Comparison of ENCODE assay signal across 8 cellular contexts in the genomic region with DNA sequence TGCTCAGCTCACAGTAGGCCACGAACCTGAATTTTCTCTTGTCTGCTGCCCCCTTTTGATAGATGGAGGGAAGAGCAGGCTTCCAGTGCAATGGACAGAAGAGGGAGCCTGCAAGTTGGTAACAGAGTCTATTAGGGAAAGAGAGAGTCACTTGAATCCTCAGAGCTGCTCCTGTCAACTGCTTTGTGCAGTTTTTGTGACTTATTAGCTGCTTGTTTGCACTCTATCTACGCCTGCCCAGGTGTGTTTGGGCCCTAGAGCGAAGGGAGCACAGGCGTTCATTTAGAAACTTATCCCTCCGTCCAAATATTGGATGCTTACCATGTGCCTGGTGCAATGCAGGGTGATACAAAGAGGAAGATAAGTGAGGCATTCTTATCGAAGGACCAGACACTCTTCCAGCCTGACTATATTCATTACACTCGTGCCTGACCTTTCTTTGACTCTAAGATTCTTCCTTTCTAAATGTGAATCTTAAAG. TPM values are rescaled to one million over a fixed set of nuclear protein-coding genes. Genes with fewer than 3 reads are reported as not detected.
A peak's percentile ranks its signal among the peaks of the same experiment; 100 is the strongest.
DNase-seq lines count a peak whose midpoint lies in the region; ATAC-seq and TF ChIP-seq lines count a peak whose summit lies in the region.

No MANE protein-coding gene starts in this region.

- H3K4me3 Mint-ChIP-seq in neural progenitor cell = no peak overlapping the region

- H3K79me2 ChIP-seq in DND-41 (ENCODE audit: insufficient read depth, low read length) (no peaks in the 10 kb centered on the region), fibroblast of lung (ENCODE audit: control insufficient read depth, insufficient read depth, low read length) (no peaks in the 10 kb centered on the region), neural progenitor cell (ENCODE audit: low read depth) (no peaks in the 10 kb centered on the region)

- peak overlapping the region; percentile 38 for H3K27ac Mint-ChIP-seq in neural progenitor cell

- H2AFZ ChIP-seq in DND-41 (ENCODE audit: low read depth, low read length) (no peak overlapping the region), fibroblast of lung (ENCODE audit: low read length) (peak overlapping the region; percentile 70), neural progenitor cell (replicated peaks) (peak overlapping the region; percentile 86)

- peaks cover 13% of the 10 kb centered on the region for H3F3A ChIP-seq in neural progenitor cell (ENCODE audit: low read depth)

- peaks cover 5% of the 10 kb centered on the region for H3K27me3 Mint-ChIP-seq in neural progenitor cell (ENCODE audit: insufficient read depth, low read depth)

- H3K9me3 ChIP-seq in DND-41 (ENCODE audit: insufficient read depth, low read length, severe bottlenecking) = no peaks in the 10 kb centered on the region
- no peaks in the 10 kb centered on the region for H3K9me3 ChIP-seq in fibroblast of lung (ENCODE audit: control insufficient read depth, insufficient read depth, low read depth, low read length)
- no peaks in the 10 kb centered on the region for H3K9me3 ChIP-seq in neural progenitor cell (ENCODE audit: low read depth)
- no peaks in the 10 kb centered on the region for H3K9me3 ChIP-seq in tibial nerve

- H4K20me1 ChIP-seq in DND-41 (ENCODE audit: insufficient read depth, low read length) (no peaks in the 10 kb centered on the region), fibroblast of lung (ENCODE audit: control insufficient read depth, extremely low read depth, insufficient read depth, low read length) (no peaks in the 10 kb centered on the region), neural progenitor cell (ENCODE audit: low read depth) (no peaks in the 10 kb centered on the region)

- peaks cover 11% of the 10 kb centered on the region for H3K9me3 Mint-ChIP-seq in neural progenitor cell

- H3K4me3 ChIP-seq in DND-41 (ENCODE audit: low read depth in 1 of 2, low read length in 2 of 2) = no peak overlapping the region
- H3K4me3 ChIP-seq in Jurkat, Clone E6-1 (ENCODE audit: low read length) = no peak overlapping the region
- H3K4me3 ChIP-seq in fibroblast of lung (replicated peaks in 1 of 4; ENCODE audit: control extremely low read depth in 1 of 4, insufficient read depth in 1 of 4, low read depth in 3 of 4, low read length in 4 of 4) = no peak overlapping the region
- no peak overlapping the region for H3K4me3 ChIP-seq in neural progenitor cell
- H3K4me3 ChIP-seq in tibial nerve = no peak overlapping the region

- TF ChIP-seq EP300 in tibial nerve (IDR thresholded peaks at IDR 0.05) = no peak

- 19 to 23% methylated on average over 7 of the region's 7 CpGs for WGBS in tibial nerve, 2 donors

- TF ChIP-seq POLR2A in tibial nerve (IDR thresholded peaks at IDR 0.05) = no peak

- H3K4me2 ChIP-seq in DND-41 (ENCODE audit: insufficient read depth, low read length) (no peak overlapping the region), fibroblast of lung (ENCODE audit: extremely low read depth, insufficient read depth, low read length) (peak overlapping the region; percentile 38), neural progenitor cell (no peak overlapping the region)

- peak; percentile 70 for DNase-seq in DND-41
- peak; percentile 74 for DNase-seq in Jurkat, Clone E6-1 (ENCODE audit: low read depth, low spot score)
- peak; percentile 86 for DNase-seq in OCI-M1 (lab: John Stamatoyannopoulos, UW)
- DNase-seq in activated T-cell treated with anti-CD3 and anti-CD28 coated beads, Interleukin-2, amount 50 U/mL, for 1 hour = peak; percentile 43
- peak; percentile 69 to 86 for DNase-seq in fibroblast of lung (ENCODE audit: low read depth in 2 of 2)
- peak; percentile 77 for DNase-seq in neural progenitor cell (ENCODE audit: low spot score)
- peak; percentile 24 to 78 for DNase-seq in tibial nerve (ENCODE audit: low spot score in 2 of 2)

- H3K36me3 ChIP-seq in DND-41 (ENCODE audit: insufficient read depth, low read length) (no peaks in the 10 kb centered on the region), fibroblast of lung (ENCODE audit: control insufficient read depth, insufficient read depth, low read length) (no peaks in the 10 kb centered on the region), neural progenitor cell (no peaks in the 10 kb centered on the region), tibial nerve (no peaks in the 10 kb centered on the region)

- TF ChIP-seq CTCF in DND-41 (IDR thresholded peaks at IDR 0.05; ENCODE audit: borderline replicate concordance, extremely low read depth, low read length, poor library complexity, severe bottlenecking) (peak; percentile 90), fibroblast of lung (conservative IDR thresholded peaks at IDR 0.05 in 1 of 2, IDR thresholded peaks at IDR 0.05 in 1 of 2; ENCODE audit: low read depth in 1 of 2, low read length in 2 of 2) (peak; percentile 98), neural progenitor cell (IDR thresholded peaks at IDR 0.05) (peak; percentile 86), tibial nerve (IDR thresholded peaks at IDR 0.05) (peak; percentile 68 to 84 (median 77))

- ATAC-seq in DND-41 (ENCODE audit: insufficient read depth, low read depth) = peak; percentile 97
- ATAC-seq in GM21529 (IDR thresholded peaks at IDR 0.05; ENCODE audit: unreplicated experiment) = peak; percentile 82

- H3K27ac ChIP-seq in DND-41 (ENCODE audit: low read length) (no peak overlapping the region), fibroblast of lung (ENCODE audit: insufficient read depth, low read length) (no peak overlapping the region), neural progenitor cell (no peak overlapping the region), tibial nerve (no peak overlapping the region)

- no peaks in the 10 kb centered on the region for H3K36me3 Mint-ChIP-seq in neural progenitor cell

- H3K9ac ChIP-seq in DND-41 (ENCODE audit: low read depth, low read length) (no peak overlapping the region), fibroblast of lung (ENCODE audit: insufficient read depth, low read length) (no peak overlapping the region), neural progenitor cell (no peak overlapping the region)

- H3K4me1 ChIP-seq in DND-41 (ENCODE audit: insufficient read depth, low read length) = no peaks in the 10 kb centered on the region
- H3K4me1 ChIP-seq in fibroblast of lung (ENCODE audit: control insufficient read depth, extremely low read depth, insufficient read depth, low read length) = peaks cover 3% of the 10 kb centered on the region
- peaks cover 29% of the 10 kb centered on the region for H3K4me1 ChIP-seq in neural progenitor cell
- H3K4me1 ChIP-seq in tibial nerve = peaks cover 0 to 7% (median 0%) of the 10 kb centered on the region in 4 donors

- H3K27me3 ChIP-seq in DND-41 (ENCODE audit: insufficient read depth, low read length, poor library complexity) (no peaks in the 10 kb centered on the region), fibroblast of lung (ENCODE audit: control insufficient read depth, insufficient read depth, low read length) (no peaks in the 10 kb centered on the region), neural progenitor cell (no peaks in the 10 kb centered on the region), tibial nerve (no peaks in the 10 kb centered on the region)

- H3K4me1 Mint-ChIP-seq in neural progenitor cell = peaks cover 32% of the 10 kb centered on the region

RNA-seq across cellular contexts. Expression of a gene that starts 11.6 kb away (rescaled TPM):
- polyA plus RNA-seq in Jurkat, Clone E6-1 (2012; ENCODE audit: insufficient read depth, insufficient read length) = not detected
- total RNA-seq in fibroblast of lung = 4.6 and 10.1 TPM in 2 replicates
- polyA plus RNA-seq in fibroblast of lung = 3.2 and 7.0 TPM in 2 replicates
- polyA plus RNA-seq in fibroblast of lung (2012) = 1.5 and 3.1 TPM in 2 replicates
- polyA minus RNA-seq in fibroblast of lung (ENCODE audit: low replicate concordance) = 1.0 and 1.8 TPM in 2 replicates
- total RNA-seq in neural progenitor cell (ENCODE audit: low replicate concordance) = 26.0 and 29.2 TPM in 2 replicates
- 1 to 10 TPM in 1 of 4 donors, under 1 TPM in 3; 0.39 to 2.2 (median 0.61) TPM for total RNA-seq in tibial nerve
